ENCODE assay signal across 8 cellular contexts in the genomic region with DNA sequence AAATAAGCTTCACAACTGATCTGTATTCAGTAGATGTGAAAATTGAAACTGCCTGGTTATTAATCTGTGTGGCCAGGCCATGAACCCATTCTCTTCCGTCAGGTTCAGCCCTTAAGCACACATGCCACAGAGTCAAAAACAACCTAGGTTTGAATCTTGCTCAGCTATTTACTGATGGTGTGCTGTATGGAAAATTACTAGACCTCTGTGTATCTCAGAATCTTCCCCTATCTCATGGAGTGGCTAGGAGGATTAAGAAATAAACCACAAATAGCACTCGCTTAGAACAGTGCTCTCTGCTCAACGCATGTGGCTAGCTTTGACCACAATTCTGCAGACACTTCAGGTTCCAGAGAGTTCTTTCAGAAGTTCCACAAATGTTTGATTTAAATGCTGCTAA.
A peak's percentile ranks its signal among the peaks of the same experiment; 100 is the strongest.
DNase-seq lines count a peak whose midpoint lies in the region; ATAC-seq and TF ChIP-seq lines count a peak whose summit lies in the region.

No MANE protein-coding gene starts in this region.

- CTCF ChIA-PET in CD4-positive, alpha-beta T cell (lab: Charles Lee): no interaction called here

- peaks cover 42% of the 10 kb centered on the region for H3K4me1 Mint-ChIP-seq in CD4-positive, alpha-beta T cell (ENCODE audit: low read depth)
- peaks cover 20% of the 10 kb centered on the region for H3K4me1 Mint-ChIP-seq in CD14-positive monocyte

- H3K9me3 Mint-ChIP-seq in CD4-positive, alpha-beta T cell: no peaks in the 10 kb centered on the region
- peaks cover 0 to 3% (median 0%) of the 10 kb centered on the region in 7 donors for H3K9me3 Mint-ChIP-seq in CD14-positive monocyte

- intact Hi-C loops in CD4-positive, alpha-beta T cell (cut with DNase I, micrococcal nuclease): no loop called here
- intact Hi-C loops in CD14-positive monocyte (cut with micrococcal nuclease): no loop called here

- H3K4me3 Mint-ChIP-seq in CD4-positive, alpha-beta T cell: no peak overlapping the region
- no peak overlapping the region for H3K4me3 Mint-ChIP-seq in CD14-positive monocyte

- no peaks in the 10 kb centered on the region for H3K9me3 ChIP-seq in CD4-positive, alpha-beta T cell (ENCODE audit: control insufficient read depth, low read length)

- no peak overlapping the region for H3K27ac ChIP-seq in CD4-positive, alpha-beta T cell (ENCODE audit: low read depth, low read length)

- H3K27me3 ChIP-seq in CD4-positive, alpha-beta T cell (ENCODE audit: control insufficient read depth, insufficient read depth, low read length): no peaks in the 10 kb centered on the region

- POLR2A ChIA-PET in CD4-positive, alpha-beta T cell (lab: Charles Lee): interaction anchor here (0.7 to 1.8 kb wide), 4 partner anchors 14 to 317 kb away, joined by 3 to 8 read pairs (median 4); a partner anchor contains a TSS

- peak; percentile 34 for ATAC-seq in CD4-positive, alpha-beta T cell (ENCODE audit: poor library complexity)
- peak; percentile 59 for ATAC-seq in GM21360 (IDR thresholded peaks at IDR 0.05; ENCODE audit: unreplicated experiment)
- peak; percentile 62 for ATAC-seq in HG03558 (IDR thresholded peaks at IDR 0.05; ENCODE audit: extremely low read depth, unreplicated experiment)

- no peak for TF ChIP-seq CTCF in CD4-positive, alpha-beta T cell (IDR thresholded peaks at IDR 0.05)
- no peak for TF ChIP-seq CTCF in CD14-positive monocyte (IDR thresholded peaks at IDR 0.05)

- DNase-seq in CD4-positive, alpha-beta T cell: no peak
- peak; percentile 40 for DNase-seq in astrocyte of the hippocampus (ENCODE audit: low read depth, low spot score)
- DNase-seq in COLO668 (lab: John Stamatoyannopoulos, UW; ENCODE audit: unreplicated experiment): no peak
- no peak for DNase-seq in superior temporal gyrus (ENCODE audit: extremely low spot score)
- DNase-seq in NCI-H1048 (lab: John Stamatoyannopoulos, UW): no peak
- no peak for DNase-seq in CD14-positive monocyte (ENCODE audit: low spot score)

- peak overlapping the region; percentile 66 for H3K27ac Mint-ChIP-seq in CD4-positive, alpha-beta T cell
- peak overlapping the region in 1 of 7 donors; percentile 28 for H3K27ac Mint-ChIP-seq in CD14-positive monocyte

- no peaks in the 10 kb centered on the region for H3K27me3 Mint-ChIP-seq in CD4-positive, alpha-beta T cell
- peaks cover 0 to 5% (median 3%) of the 10 kb centered on the region in 3 donors for H3K27me3 Mint-ChIP-seq in CD14-positive monocyte (ENCODE audit: low read depth in 3 of 3)

- H3K36me3 Mint-ChIP-seq in CD4-positive, alpha-beta T cell (ENCODE audit: low read depth): no peaks in the 10 kb centered on the region
- H3K36me3 Mint-ChIP-seq in CD14-positive monocyte: no peaks in the 10 kb centered on the region
